ENCODE assay signal across 30 cellular contexts in the genomic region with DNA sequence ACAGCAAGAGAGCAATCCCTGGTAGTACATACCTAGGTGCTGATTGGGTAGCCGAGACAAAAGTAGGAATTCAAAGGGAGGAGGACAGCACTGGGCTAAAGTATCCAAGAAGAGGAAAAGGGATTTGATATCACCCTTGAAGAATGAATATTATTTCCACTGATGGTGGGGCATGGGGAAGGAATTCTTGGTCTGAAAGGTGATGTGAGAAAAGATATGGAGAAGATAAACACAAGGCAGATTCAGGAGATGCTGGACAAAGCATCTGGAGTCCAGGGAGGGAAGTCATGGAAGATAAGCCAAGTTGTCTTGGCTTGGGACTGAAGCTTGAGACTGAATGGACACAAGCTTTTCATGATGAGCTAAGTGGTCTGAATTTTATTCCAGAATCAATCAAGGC.
"Had no signal": no experiment of that assay in that cellular context is flagged by ENCODE, and none has a peak within 500 bp of the region (broad histone marks: within the 10 kb centered on the region; RNA-seq: fewer than 3 reads in every experiment).

No MANE protein-coding gene starts in this region.

- H3K4me2 ChIP-seq: hepatocyte had no signal

- H3K27ac ChIP-seq: colonic mucosa, coronary artery, dorsolateral prefrontal cortex, epithelial cell of prostate, esophagus muscularis mucosa, esophagus squamous epithelium, foreskin keratinocyte, gastrocnemius medialis, gastroesophageal sphincter, heart left ventricle, heart right ventricle, hepatocyte had no signal

- H3K79me2 ChIP-seq: hepatocyte had no signal

- H3K9me3 ChIP-seq: colonic mucosa, esophagus muscularis mucosa, esophagus squamous epithelium, gastrocnemius medialis, gastroesophageal sphincter, heart left ventricle, heart right ventricle had no signal

- H3K27ac Mint-ChIP-seq: dendritic cell treated with granulocyte-macrophage colony-stimulating factor and Interleukin-4, amounts not matched to agents 40 ng/mL and 50 ng/mL, for 4 days; effector memory CD8-positive, alpha-beta T cell; endodermal cell had no signal

- H3K27me3 Mint-ChIP-seq: dendritic cell treated with granulocyte-macrophage colony-stimulating factor and Interleukin-4, amounts not matched to agents 40 ng/mL and 50 ng/mL, for 4 days; effector memory CD8-positive, alpha-beta T cell had no signal

- H2AFZ ChIP-seq: hepatocyte had no signal

- H3K4me3 ChIP-seq: colonic mucosa, coronary artery, dorsolateral prefrontal cortex, esophagus muscularis mucosa, esophagus squamous epithelium, gastrocnemius medialis, gastroesophageal sphincter, heart left ventricle, heart right ventricle, hepatocyte had no signal

- H3K4me3 Mint-ChIP-seq: dendritic cell treated with granulocyte-macrophage colony-stimulating factor and Interleukin-4, amounts not matched to agents 40 ng/mL and 50 ng/mL, for 4 days; effector memory CD8-positive, alpha-beta T cell; endodermal cell had no signal

- FAIRE-seq: endometrium, endothelial cell of umbilical vein, frontal cortex had no signal

- H3K9me3 Mint-ChIP-seq: dendritic cell treated with granulocyte-macrophage colony-stimulating factor and Interleukin-4, amounts not matched to agents 40 ng/mL and 50 ng/mL, for 4 days; endodermal cell had no signal

- H3K36me3 ChIP-seq: colonic mucosa, esophagus muscularis mucosa, esophagus squamous epithelium, gastrocnemius medialis, gastroesophageal sphincter, heart left ventricle, heart right ventricle had no signal

- H3K27me3 ChIP-seq: colonic mucosa, dorsolateral prefrontal cortex, esophagus muscularis mucosa, esophagus squamous epithelium, gastroesophageal sphincter, heart left ventricle, heart right ventricle had no signal

- ATAC-seq: effector memory CD8-positive, alpha-beta T cell; esophagus mucosa; foreskin keratinocyte; gastrocnemius medialis; gastroesophageal sphincter; heart left ventricle; heart right ventricle had no signal

- H3K4me1 ChIP-seq: colonic mucosa, esophagus muscularis mucosa, esophagus squamous epithelium, foreskin keratinocyte, gastrocnemius medialis had no signal

- DNase-seq: colonic mucosa; cortex of kidney; dermis blood vessel endothelial cell; dorsolateral prefrontal cortex; effector CD4-positive, alpha-beta T cell; effector CD8-positive, alpha-beta T cell; effector memory CD4-positive, alpha-beta T cell; effector memory CD8-positive, alpha-beta T cell; endodermal cell; erythroblast; esophagus squamous epithelium; foreskin fibroblast; foreskin keratinocyte; foreskin melanocyte; gastrocnemius medialis; glutamatergic neuron; head of caudate nucleus; heart left ventricle; heart right ventricle; hippocampal formation had no signal
